ENCODE assay signal across 15 cellular contexts in the genomic region with DNA sequence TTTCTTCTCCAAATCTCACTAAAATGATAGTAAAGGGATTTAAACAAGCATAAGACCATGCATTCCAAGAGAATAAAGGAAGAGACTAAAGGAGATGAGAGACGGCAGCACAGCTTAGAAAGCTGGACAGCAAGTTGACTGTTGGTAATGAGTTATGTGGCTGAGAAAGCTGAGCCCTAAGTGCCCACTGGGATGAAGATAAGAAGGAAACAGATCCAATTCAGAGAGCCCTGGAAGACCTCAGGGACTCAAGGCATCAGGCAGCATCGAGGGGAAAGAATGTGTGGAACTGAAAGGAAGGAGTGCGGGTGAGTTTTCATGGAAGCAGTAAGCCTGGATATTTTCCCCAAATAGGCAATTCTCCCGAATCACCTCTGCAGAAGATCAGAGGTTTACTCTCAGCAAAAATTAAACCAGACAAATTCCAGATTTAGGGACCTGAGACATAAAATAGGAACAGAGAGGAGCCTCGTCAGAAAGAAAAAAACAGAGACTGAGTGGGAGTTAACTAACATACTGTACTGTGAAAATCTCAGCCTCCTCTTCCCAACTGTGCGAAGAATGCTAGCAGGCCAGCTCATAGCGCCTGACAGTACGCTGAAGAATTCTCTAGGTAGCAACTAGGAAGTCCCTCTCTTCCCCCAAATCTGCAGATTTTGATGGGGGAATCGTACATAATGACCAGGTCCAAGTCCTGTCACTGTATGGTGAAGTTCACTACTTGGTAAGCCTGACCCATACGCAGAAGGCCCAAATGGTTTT.
DNase-seq lines count a peak whose midpoint lies in the region; ATAC-seq and TF ChIP-seq lines count a peak whose summit lies in the region.
"Had no signal": no experiment of that assay in that cellular context is flagged by ENCODE, and none has a peak within 500 bp of the region (broad histone marks: within the 10 kb centered on the region; RNA-seq: fewer than 3 reads in every experiment).

No MANE protein-coding gene starts in this region.

- H3K4me1 ChIP-seq in cardiac muscle cell (ENCODE audit: low read depth): peaks cover 3% of the 10 kb centered on the region
- H3K4me1 ChIP-seq in uterus: peaks cover 0 to 10% of the 10 kb centered on the region in 2 donors
- H3K4me1 ChIP-seq in vagina: no peaks in the 10 kb centered on the region

- POLR2A ChIA-PET in activated CD4-positive, alpha-beta memory T cell treated with anti-CD3 and anti-CD28 coated beads for 36 hours (lab: Charles Lee): no interaction called here

- H3K4me3 Mint-ChIP-seq in nephron progenitor cell: peak overlapping the region; percentile 53
- H3K4me3 Mint-ChIP-seq in activated CD4-positive, alpha-beta memory T cell treated with anti-CD3 and anti-CD28 coated beads for 36 hours: no peak overlapping the region
- H3K4me3 Mint-ChIP-seq: CD4-positive, CD25-positive, alpha-beta regulatory T cell; H9 had no signal

- no peaks in the 10 kb centered on the region for H3K9me3 ChIP-seq in cardiac muscle cell (ENCODE audit: low read depth)
- H3K9me3 ChIP-seq in uterus: no peaks in the 10 kb centered on the region
- H3K9me3 ChIP-seq in vagina: no peaks in the 10 kb centered on the region

- H3K27ac ChIP-seq in cardiac muscle cell (no peak overlapping the region), uterus (peak overlapping the region; percentile 33 to 34), vagina (no peak overlapping the region)
- H3K27ac ChIP-seq: 22Rv1; BLaER1 treated with 17β-estradiol and CSF1 and Interleukin-3, amounts not matched to agents 10 nM and 100 nM; GM23248 had no signal

- no peak for ATAC-seq in left cardiac atrium

- TF ChIP-seq POLR2A in uterus (IDR thresholded peaks at IDR 0.05): no peak
- no peak for TF ChIP-seq POLR2A in vagina (IDR thresholded peaks at IDR 0.05)

- no peaks in the 10 kb centered on the region for H3K27me3 Mint-ChIP-seq in nephron progenitor cell (ENCODE audit: low read depth, poor library complexity)
- no peaks in the 10 kb centered on the region for H3K27me3 Mint-ChIP-seq in activated CD4-positive, alpha-beta memory T cell treated with anti-CD3 and anti-CD28 coated beads for 36 hours

- no peaks in the 10 kb centered on the region for H3K27me3 ChIP-seq in cardiac muscle cell
- no peaks in the 10 kb centered on the region for H3K27me3 ChIP-seq in uterus
- no peaks in the 10 kb centered on the region for H3K27me3 ChIP-seq in vagina
- H3K27me3 ChIP-seq: BLaER1 treated with 17β-estradiol and CSF1 and Interleukin-3, amounts not matched to agents 10 nM and 100 nM had no signal

- TF ChIP-seq CTCF in cardiac muscle cell (IDR thresholded peaks at IDR 0.05; ENCODE audit: low read depth, low read length) (no peak), nephron progenitor cell (IDR thresholded peaks at IDR 0.05) (no peak), uterus (IDR thresholded peaks at IDR 0.05) (no peak), vagina (IDR thresholded peaks at IDR 0.05) (no peak)

- no peaks in the 10 kb centered on the region for H3K36me3 Mint-ChIP-seq in nephron progenitor cell (ENCODE audit: low read depth)
- H3K36me3 Mint-ChIP-seq in activated CD4-positive, alpha-beta memory T cell treated with anti-CD3 and anti-CD28 coated beads for 36 hours: no peaks in the 10 kb centered on the region
- H3K36me3 Mint-ChIP-seq: CD4-positive, CD25-positive, alpha-beta regulatory T cell had no signal

- peaks cover 53% of the 10 kb centered on the region for H3K4me1 Mint-ChIP-seq in nephron progenitor cell
- no peaks in the 10 kb centered on the region for H3K4me1 Mint-ChIP-seq in activated CD4-positive, alpha-beta memory T cell treated with anti-CD3 and anti-CD28 coated beads for 36 hours (ENCODE audit: low read depth)

- H3K27ac Mint-ChIP-seq in nephron progenitor cell: peak overlapping the region; percentile 92
- H3K27ac Mint-ChIP-seq in activated CD4-positive, alpha-beta memory T cell treated with anti-CD3 and anti-CD28 coated beads for 36 hours: no peak overlapping the region
- H3K27ac Mint-ChIP-seq: CD4-positive, CD25-positive, alpha-beta regulatory T cell; H9 had no signal

- DNase-seq in cardiac muscle cell (ENCODE audit: low read depth in 1 of 2, low spot score in 1 of 2): peak; percentile 2 to 47
- DNase-seq in left cardiac atrium: no peak
- peak; percentile 68 for DNase-seq in left kidney (ENCODE audit: low read depth, low spot score)
- DNase-seq in nephron progenitor cell: no peak
- DNase-seq in uterus: no peak
- DNase-seq in activated CD4-positive, alpha-beta memory T cell treated with anti-CD3 and anti-CD28 coated beads for 36 hours: no peak
- no peak for DNase-seq in activated CD4-positive, CD25-positive, alpha-beta regulatory T cell treated with anti-CD3 and anti-CD28 coated beads, Interleukin-2, amount 50 U/mL, for 72 hours
- DNase-seq in vagina (ENCODE audit: extremely low spot score in 2 of 2): no peak
- DNase-seq: AML-193; CD4-positive, CD25-positive, alpha-beta regulatory T cell; DMS79; GM23248; H9 had no signal

- H3K4me3 ChIP-seq in cardiac muscle cell (no peak overlapping the region), uterus (no peak overlapping the region), vagina (no peak overlapping the region)
- H3K4me3 ChIP-seq: BLaER1 treated with 17β-estradiol and CSF1 and Interleukin-3, amounts not matched to agents 10 nM and 100 nM; GM23248 had no signal

- H3K36me3 ChIP-seq in cardiac muscle cell: no peaks in the 10 kb centered on the region
- H3K36me3 ChIP-seq in uterus: no peaks in the 10 kb centered on the region
- H3K36me3 ChIP-seq in vagina: no peaks in the 10 kb centered on the region
- H3K36me3 ChIP-seq: BLaER1 treated with 17β-estradiol and CSF1 and Interleukin-3, amounts not matched to agents 10 nM and 100 nM had no signal

- H3K9me3 Mint-ChIP-seq in nephron progenitor cell: peaks cover 6% of the 10 kb centered on the region
- H3K9me3 Mint-ChIP-seq in activated CD4-positive, alpha-beta memory T cell treated with anti-CD3 and anti-CD28 coated beads for 36 hours: no peaks in the 10 kb centered on the region
- H3K9me3 Mint-ChIP-seq: H9 had no signal

- intact Hi-C loops in left cardiac atrium (cut with DNase I) (no loop called here), uterus (cut with DNase I; ENCODE audit: low total_unique reads) (no loop called here), vagina (cut with DNase I) (no loop called here)
- intact Hi-C loops in activated CD4-positive, alpha-beta memory T cell treated with anti-CD3 and anti-CD28 coated beads for 36 hours (cut with micrococcal nuclease): no loop called here

- CTCF ChIA-PET in activated CD4-positive, alpha-beta memory T cell treated with anti-CD3 and anti-CD28 coated beads for 36 hours (lab: Charles Lee): no interaction called here

Comparison
In these comparisons a context has a peak if more than half of its experiments do, and no peak if none do; other contexts are left out.
1. DNase-seq: peak in cardiac muscle cell (2 of 2) and left kidney (single experiment); none in left cardiac atrium (single experiment), nephron progenitor cell (single experiment), uterus (0 of 2), activated CD4-positive, alpha-beta memory T cell treated with anti-CD3 and anti-CD28 coated beads for 36 hours (single experiment), activated CD4-positive, CD25-positive, alpha-beta regulatory T cell treated with anti-CD3 and anti-CD28 coated beads, Interleukin-2, amount 50 U/mL, for 72 hours (single experiment) and vagina (0 of 2).
2. H3K27ac ChIP-seq: peak in uterus (2 of 2); none in cardiac muscle cell (single experiment) and vagina (single experiment).